Comparison of ENCODE assay signal across 8 cellular contexts in the genomic region with DNA sequence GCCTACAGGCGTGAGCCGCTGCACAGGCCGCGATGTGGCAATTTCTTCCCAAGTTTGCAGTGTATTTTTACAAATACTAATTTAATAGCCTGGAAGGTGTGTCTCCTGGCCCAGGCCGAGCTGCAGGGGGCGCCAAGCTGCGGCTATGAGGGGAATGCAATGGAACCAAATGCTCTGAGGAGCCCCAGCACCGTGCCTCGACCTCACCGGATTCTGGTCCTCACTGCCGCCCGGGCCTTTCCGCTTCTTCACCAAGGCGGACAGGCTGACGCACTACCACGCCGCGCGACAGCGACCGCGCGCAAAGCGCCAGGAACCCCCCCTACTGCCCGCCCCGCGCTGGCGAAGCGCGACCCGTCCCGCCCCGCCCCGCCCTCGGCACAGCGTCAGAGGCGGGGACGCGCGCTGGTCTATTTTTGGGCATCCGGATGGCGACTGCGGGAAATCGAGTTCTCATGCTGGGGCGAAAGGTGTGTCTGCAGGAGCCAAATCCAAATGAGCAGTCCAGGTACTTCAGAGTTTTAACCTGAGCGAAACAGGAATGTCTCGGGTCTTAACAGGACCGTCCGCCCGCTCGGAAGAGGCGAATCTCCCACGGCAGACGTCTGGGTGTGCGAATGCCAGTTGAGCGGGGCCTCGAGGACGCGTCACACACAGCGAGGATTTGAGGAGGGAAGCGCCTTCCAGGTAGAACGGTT. TPM values are rescaled to one million over a fixed set of nuclear protein-coding genes. Genes with fewer than 3 reads are reported as not detected.
DNase-seq lines count a peak whose midpoint lies in the region; ATAC-seq, FAIRE-seq and TF ChIP-seq lines count a peak whose summit lies in the region.

No MANE protein-coding gene starts in this region.

- no peak overlapping the region for H3K23ac ChIP-seq in neuronal stem cell (ENCODE audit: low read depth, low read length, poor library complexity)

- H3K79me1 ChIP-seq in neuronal stem cell (ENCODE audit: low read depth, low read length): no peaks in the 10 kb centered on the region

- H3K9ac ChIP-seq in neuronal stem cell (ENCODE audit: low read depth, low read length, poor library complexity): peak overlapping the region; percentile 38

- H2AFZ ChIP-seq in neuronal stem cell (ENCODE audit: low read length): peak overlapping the region; percentile 84

- H3K18ac ChIP-seq in neuronal stem cell (ENCODE audit: low read length): peak overlapping the region; percentile 82

- peaks cover 0 to 6% (median 0%) of the 10 kb centered on the region in 3 experiments for H3K27me3 ChIP-seq in neuronal stem cell (ENCODE audit: control insufficient read depth in 3 of 3, insufficient read depth in 3 of 3, low read depth in 1 of 3, low read length in 3 of 3)

- no peak for FAIRE-seq in RCC 7860 (lab: Jason Lieb, UNC)

- H2BK120ac ChIP-seq in neuronal stem cell (ENCODE audit: low read depth, low read length): peak overlapping the region; percentile 33

- no peak overlapping the region for H2BK5ac ChIP-seq in neuronal stem cell (ENCODE audit: low read length)

- H4K91ac ChIP-seq in neuronal stem cell (ENCODE audit: low read depth, low read length, poor library complexity): no peak overlapping the region

- peak overlapping the region; percentile 33 for H4K8ac ChIP-seq in neuronal stem cell (ENCODE audit: low read depth, low read length)

- no peak overlapping the region for H3K14ac ChIP-seq in neuronal stem cell (ENCODE audit: low read length)

- no peaks in the 10 kb centered on the region for H3K4me1 ChIP-seq in neuronal stem cell (ENCODE audit: control insufficient read depth in 2 of 2, insufficient read depth in 1 of 2, low read depth in 1 of 2, low read length in 2 of 2)

- H2AK5ac ChIP-seq in neuronal stem cell (ENCODE audit: low read depth, low read length): no peak overlapping the region

- H3K4ac ChIP-seq in neuronal stem cell (ENCODE audit: low read length): no peak overlapping the region

- POLR2A ChIA-PET in GM10248 (lab: Yijun Ruan, JAX): no interaction called here

- H3K4me2 ChIP-seq in neuronal stem cell (ENCODE audit: insufficient read depth, low read length, poor library complexity, severe bottlenecking): peak overlapping the region; percentile 80

- H3K27ac ChIP-seq in neuronal stem cell (replicated peaks; ENCODE audit: low read length): peak overlapping the region; percentile 32

- no CpG with 5 or more reads among the region's 62 CpGs for WGBS in neuronal stem cell (ENCODE audit: extremely low coverage in 2 of 2, insufficient read length in 2 of 2, insufficient replicate concordance in 1 of 2), 2 donors

- H3K36me3 ChIP-seq in neuronal stem cell (replicated peaks in 1 of 2; ENCODE audit: control insufficient read depth in 2 of 2, insufficient read depth in 2 of 2, low read length in 2 of 2): no peaks in the 10 kb centered on the region

- ATAC-seq in stimulated activated naive CD8-positive, alpha-beta T cell treated with anti-CD3 and anti-CD28 coated beads, Interleukin-15, Interleukin-2, amounts not matched to agents 100 U/mL and 50 U/mL, for 24 hours: peak; percentile 97
- no peak for ATAC-seq in GM21786 (IDR thresholded peaks at IDR 0.05; ENCODE audit: unreplicated experiment)

- no peak for TF ChIP-seq CTCF in GM10248 (IDR thresholded peaks at IDR 0.05; ENCODE audit: control extremely low read depth, extremely low read depth, low read depth, missing control alignments)

- CTCF ChIA-PET in GM10248 (lab: Yijun Ruan, JAX): no interaction called here

- H3K4me3 ChIP-seq in neuronal stem cell (ENCODE audit: low read length in 2 of 2): peak overlapping the region; percentile 17 to 79

- no peak overlapping the region for H2BK12ac ChIP-seq in neuronal stem cell (ENCODE audit: low read length)

- H2BK15ac ChIP-seq in neuronal stem cell (ENCODE audit: low read length): peak overlapping the region; percentile 57

- no peaks in the 10 kb centered on the region for H3K9me3 ChIP-seq in neuronal stem cell (replicated peaks in 1 of 2; ENCODE audit: control insufficient read depth in 2 of 2, insufficient read depth in 1 of 2, low read depth in 1 of 2, low read length in 2 of 2)

- DNase-seq in GM10248 (ENCODE audit: extremely low spot score): peak; percentile 48
- DNase-seq in RCC 7860 (ENCODE audit: low spot score): peak; percentile 31
- peak; percentile 83 for DNase-seq in activated naive CD4-positive, alpha-beta T cell treated with anti-CD3 and anti-CD28 coated beads, Interleukin-2, amount 50 U/mL, for 16 hours
- DNase-seq in globus pallidus (ENCODE audit: low spot score): peak; percentile 73
- DNase-seq in neuronal stem cell (ENCODE audit: low spot score): peak; percentile 56
- peak; percentile 80 for DNase-seq in stimulated activated naive CD8-positive, alpha-beta T cell treated with anti-CD3 and anti-CD28 coated beads, Interleukin-15, Interleukin-2, amounts not matched to agents 100 U/mL and 50 U/mL, for 24 hours
- DNase-seq in NOMO-1 treated with DMSO at 0.1 percent for 48 hours (lab: John Stamatoyannopoulos, UW; ENCODE audit: unreplicated experiment): no peak

RNA-seq across cellular contexts. Expression of gene PRXL2C, which starts 31.7 kb away (rescaled TPM):
- 6.6 TPM for polyA plus RNA-seq in neuronal stem cell (2013, experiment 1 of 2)
- 7.0 TPM for polyA plus RNA-seq in neuronal stem cell (2013, experiment 2 of 2)
